13 cellular contexts compared by ENCODE assay signal in the genomic region with DNA sequence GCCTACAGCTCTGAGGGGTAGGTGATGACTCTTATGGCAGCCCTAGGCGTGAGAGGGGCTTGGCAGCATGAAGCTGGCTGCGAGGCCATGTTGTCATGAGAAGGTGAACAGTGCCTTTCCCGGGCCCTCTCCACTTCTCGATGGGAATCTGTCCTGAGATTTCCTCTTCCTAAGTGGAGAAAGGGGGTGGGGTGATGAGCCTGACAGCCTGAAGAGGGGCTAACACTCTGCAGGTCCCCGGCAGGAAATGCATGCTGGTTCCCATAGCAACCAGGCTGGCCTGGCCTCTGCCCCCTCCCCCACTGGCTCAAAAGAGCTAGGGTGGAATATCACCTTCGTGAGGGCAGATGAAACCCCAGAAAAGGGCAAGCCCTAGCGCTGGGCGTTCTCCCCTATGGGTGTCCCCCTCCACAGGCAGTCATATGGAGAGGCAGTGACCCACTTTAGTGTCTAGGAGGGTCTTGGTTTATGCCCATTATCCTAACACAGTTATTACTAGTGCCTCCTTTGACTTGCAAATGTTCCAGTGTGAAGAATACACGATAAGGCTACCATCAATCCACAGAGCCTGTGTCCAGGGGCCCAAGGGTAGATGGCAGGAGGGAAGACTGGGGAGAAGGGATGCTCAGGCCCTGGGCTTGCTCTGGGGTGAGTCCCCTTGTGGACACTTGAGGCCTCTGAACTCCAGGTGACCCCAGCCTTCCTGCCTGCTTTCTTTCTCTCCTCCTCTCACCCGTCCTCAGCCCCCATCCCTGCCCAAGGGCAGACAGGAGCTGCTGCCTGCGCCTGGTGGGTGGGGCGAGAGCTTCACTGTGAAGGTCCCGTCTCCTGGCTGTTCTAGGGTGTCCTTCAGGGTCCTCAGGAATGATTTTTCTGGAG. TPM values are rescaled to one million over a fixed set of nuclear protein-coding genes. Genes with fewer than 3 reads are reported as not detected.
DNase-seq lines count a peak whose midpoint lies in the region; ATAC-seq and TF ChIP-seq lines count a peak whose summit lies in the region.
"Had no signal": no experiment of that assay in that cellular context is flagged by ENCODE, and none has a peak within 500 bp of the region (broad histone marks: within the 10 kb centered on the region; RNA-seq: fewer than 3 reads in every experiment).

No MANE protein-coding gene starts in this region.

- 65% methylated on average over 7 of the region's 13 CpGs for WGBS in SK-N-SH (ENCODE audit: low lambda C conversion rate)
- WGBS in mesodermal cell (ENCODE audit: insufficient coverage in 2 of 2), 2 experiments, result 8 to 22% methylated on average over 6 to 9 of the region's 13 CpGs
- WGBS in gastroesophageal sphincter (ENCODE audit: low coverage in 1 of 2), 2 donors, result 87 to 93% methylated on average over 3 of the region's 13 CpGs

- H3K9ac ChIP-seq in Karpas-422 (ENCODE audit: low read length) (no peak overlapping the region), SK-N-SH (no peak overlapping the region)

- H3K4me3 ChIP-seq in Karpas-422 (ENCODE audit: low read length) (no peak overlapping the region), SK-N-SH (ENCODE audit: low read depth in 2 of 2, low read length in 1 of 2) (no peak overlapping the region), mesodermal cell (ENCODE audit: extremely low read depth, insufficient read depth, low read length, poor library complexity, severe bottlenecking) (peak overlapping the region; percentile 14), gastroesophageal sphincter (no peak overlapping the region)
- H3K4me3 ChIP-seq: left lung, Peyer's patch had no signal

- peaks cover 14% of the 10 kb centered on the region for H3K4me1 ChIP-seq in Karpas-422 (ENCODE audit: low read length)
- H3K4me1 ChIP-seq in SK-N-SH (ENCODE audit: control insufficient read depth in 1 of 2, insufficient read depth in 2 of 2, low read depth in 1 of 2, low read length in 1 of 2), result peaks cover 0 to 33% of the 10 kb centered on the region in 2 experiments; a peak in 2 of 4 replicates
- peaks cover 49% of the 10 kb centered on the region for H3K4me1 ChIP-seq in mesodermal cell (ENCODE audit: control insufficient read depth, insufficient read depth, low read length, poor library complexity, severe bottlenecking)
- peaks cover 0 to 30% (median under 1%) of the 10 kb centered on the region in 3 donors for H3K4me1 ChIP-seq in gastroesophageal sphincter

- 0 out of 2 replicates have a peak, but pooled peaks have one; percentile 13 for TF ChIP-seq RAD21 in SK-N-SH (IDR thresholded peaks at IDR 0.05; ENCODE audit: low read length)

- H3K9me2 ChIP-seq in Karpas-422 (replicated peaks; ENCODE audit: insufficient read depth, low read length) (no peaks in the 10 kb centered on the region), SK-N-SH (no peaks in the 10 kb centered on the region)

- POLR2A ChIA-PET in SK-N-SH (lab: Yijun Ruan, JAX), result interaction anchor here (0.6 to 1.0 kb wide), 3 partner anchors 11 to 24 kb away, joined by 3 to 4 read pairs (median 3); a partner anchor contains a TSS

- no peaks in the 10 kb centered on the region for H3F3A ChIP-seq in SK-N-SH (replicated peaks; ENCODE audit: insufficient read depth)

- H3K36me3 ChIP-seq in Karpas-422 (ENCODE audit: insufficient read depth, low read length) (no peaks in the 10 kb centered on the region), SK-N-SH (replicated peaks in 1 of 2; ENCODE audit: control insufficient read depth in 1 of 2, insufficient read depth in 2 of 2, low read length in 1 of 2) (peaks cover 0 to 33% of the 10 kb centered on the region in 2 experiments), mesodermal cell (ENCODE audit: control insufficient read depth, insufficient read depth, low read length) (peaks cover 41% of the 10 kb centered on the region), gastroesophageal sphincter (peaks cover 0 to 67% of the 10 kb centered on the region in 2 donors)

- H3K4me2 ChIP-seq in Karpas-422 (ENCODE audit: low read depth, low read length, poor library complexity, severe bottlenecking) (peak overlapping the region; percentile 1), SK-N-SH (peak overlapping the region; percentile 15; the same call in 1 of the 2 replicates)

- no peak overlapping the region for H3K27ac ChIP-seq in Karpas-422 (ENCODE audit: low read length)
- peak overlapping the region in 1 of 2 experiments; percentile 84; a peak in 2 of 4 replicates for H3K27ac ChIP-seq in SK-N-SH (ENCODE audit: low read depth in 2 of 2, low read length in 1 of 2)
- H3K27ac ChIP-seq in mesodermal cell (ENCODE audit: low read depth, low read length, severe bottlenecking), result peak overlapping the region; percentile 93
- no peak overlapping the region for H3K27ac ChIP-seq in gastroesophageal sphincter
- H3K27ac ChIP-seq: left lung, Peyer's patch had no signal

- H2AFZ ChIP-seq in Karpas-422 (ENCODE audit: low read length) (no peak overlapping the region), SK-N-SH (ENCODE audit: low read depth) (no peak overlapping the region)

- H3K9me3 ChIP-seq in Karpas-422 (ENCODE audit: low read length) (no peaks in the 10 kb centered on the region), SK-N-SH (no peaks in the 10 kb centered on the region), mesodermal cell (ENCODE audit: control insufficient read depth, low read length) (no peaks in the 10 kb centered on the region), gastroesophageal sphincter (no peaks in the 10 kb centered on the region)
- H3K9me3 ChIP-seq: left lung, Peyer's patch had no signal

- no peak for ATAC-seq in GM19463 (IDR thresholded peaks at IDR 0.05; ENCODE audit: unreplicated experiment)
- no peak for ATAC-seq in HG02642 (IDR thresholded peaks at IDR 0.05; ENCODE audit: poor library complexity, unreplicated experiment)
- no peak for ATAC-seq in gastroesophageal sphincter
- ATAC-seq: left lung had no signal

- TF ChIP-seq POLR2A in gastroesophageal sphincter (IDR thresholded peaks at IDR 0.05), result no peak

- H3K27me3 ChIP-seq in Karpas-422 (ENCODE audit: low read length) (no peaks in the 10 kb centered on the region), SK-N-SH (ENCODE audit: insufficient read depth) (no peaks in the 10 kb centered on the region), gastroesophageal sphincter (no peaks in the 10 kb centered on the region)
- H3K27me3 ChIP-seq: Peyer's patch had no signal

- H4K20me1 ChIP-seq in Karpas-422 (ENCODE audit: insufficient read depth, low read depth, low read length) (no peaks in the 10 kb centered on the region), SK-N-SH (ENCODE audit: insufficient read depth) (no peaks in the 10 kb centered on the region)

- DNase-seq in ELF-1 (ENCODE audit: low read depth, low spot score) (peak; percentile 92), Karpas-422 (peak; percentile 61), SK-N-SH (peak; percentile 88)
- DNase-seq: activated CD4-positive, alpha-beta T cell treated with anti-CD3 and anti-CD28 coated beads, Interleukin-2, amount 10 ng/mL, durations not matched to agents 7 days and 5 days; effector memory CD4-positive, alpha-beta T cell; GF-D8; NCI-H2081 treated with DMSO at 0.1 percent for 48 hours; Peyer's patch had no signal

- TF ChIP-seq EP300 in SK-N-SH (IDR thresholded peaks at IDR 0.05; ENCODE audit: borderline replicate concordance in 1 of 2, low read depth in 1 of 2, low read length in 1 of 2), result no peak
- no peak for TF ChIP-seq EP300 in gastroesophageal sphincter (IDR thresholded peaks at IDR 0.05)

- CTCF ChIA-PET in SK-N-SH (lab: Yijun Ruan, JAX), result interaction anchor here (0.7 to 2.9 kb wide), 12 partner anchors 10 to 229 kb away, joined by 3 to 11 read pairs (median 4); a partner anchor contains a TSS

- no peak for TF ChIP-seq CTCF in SK-N-SH (IDR thresholded peaks at IDR 0.05)
- TF ChIP-seq CTCF in gastroesophageal sphincter (IDR thresholded peaks at IDR 0.05), result no peak

- H3K79me2 ChIP-seq in Karpas-422 (ENCODE audit: low read length) (no peaks in the 10 kb centered on the region), SK-N-SH (ENCODE audit: insufficient read depth) (no peaks in the 10 kb centered on the region; the same call in 1 of the 2 replicates)

TF ChIP-seq in SK-N-SH, 30 proteins besides CTCF, POLR2A, EP300 and RAD21:
- TF ChIP-seq, protein P1, sequence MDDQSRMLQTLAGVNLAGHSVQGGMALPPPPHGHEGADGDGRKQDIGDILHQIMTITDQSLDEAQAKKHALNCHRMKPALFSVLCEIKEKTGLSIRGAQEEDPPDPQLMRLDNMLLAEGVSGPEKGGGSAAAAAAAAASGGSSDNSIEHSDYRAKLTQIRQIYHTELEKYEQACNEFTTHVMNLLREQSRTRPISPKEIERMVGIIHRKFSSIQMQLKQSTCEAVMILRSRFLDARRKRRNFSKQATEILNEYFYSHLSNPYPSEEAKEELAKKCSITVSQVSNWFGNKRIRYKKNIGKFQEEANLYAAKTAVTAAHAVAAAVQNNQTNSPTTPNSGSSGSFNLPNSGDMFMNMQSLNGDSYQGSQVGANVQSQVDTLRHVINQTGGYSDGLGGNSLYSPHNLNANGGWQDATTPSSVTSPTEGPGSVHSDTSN (IDR thresholded peaks at IDR 0.05), result peak; percentile 23; the same call in 1 of the 2 replicates
- TF ChIP-seq FOXJ3 (CRISPR knock-in tag; IDR thresholded peaks at IDR 0.05) (0 out of 2 replicates have a peak, but pooled peaks have one; percentile 42), TCF12 (IDR thresholded peaks at IDR 0.05) (peak; percentile 54; the same call in 1 of the 2 replicates), MXI1 (IDR thresholded peaks at IDR 0.05; ENCODE audit: low read depth, low read length) (peak; percentile 33; the same call in 1 of the 2 replicates), CHD2 (IDR thresholded peaks at IDR 0.05; ENCODE audit: low read length, partially characterized antibody) (peak; percentile 85), POLR2AphosphoS5 (IDR thresholded peaks at IDR 0.05; ENCODE audit: low read depth, low read length) (no peak)
- TF ChIP-seq, protein P2, sequence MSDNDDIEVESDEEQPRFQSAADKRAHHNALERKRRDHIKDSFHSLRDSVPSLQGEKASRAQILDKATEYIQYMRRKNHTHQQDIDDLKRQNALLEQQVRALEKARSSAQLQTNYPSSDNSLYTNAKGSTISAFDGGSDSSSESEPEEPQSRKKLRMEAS (IDR thresholded peaks at IDR 0.05; ENCODE audit: low read depth), result no peak
TF ChIP-seq in SK-N-SH: peak in this region for 5.

RNA-seq across cellular contexts. Expression of a gene that starts 13.2 kb away (rescaled TPM):
- not detected in 2 replicates for total RNA-seq in Karpas-422 (2014; rRNA removed; shearing (Covaris generic); ENCODE audit: low replicate concordance)
- 2.1 and 4.2 TPM in 2 replicates for polyA plus RNA-seq in SK-N-SH (2012; rRNA removed)
- polyA plus RNA-seq in SK-N-SH (2012; cell fraction: cytosol; rRNA removed), result 1.5 and 2.0 TPM in 2 replicates
- polyA plus RNA-seq in SK-N-SH (2012; cell fraction: nucleus; rRNA removed), result 10.0 and 14.1 TPM in 2 replicates
- 21.1 TPM for polyA plus RNA-seq in mesodermal cell (2013, experiment 1 of 2)
- polyA plus RNA-seq in mesodermal cell (2013, experiment 2 of 2), result 18.1 TPM
- 10 to 100 TPM in 1 of 4 donors, 1 to 10 TPM in 3; 3.1 to 10.6 (median 4.6) TPM for total RNA-seq in gastroesophageal sphincter
